1 cellular context compared by ENCODE assay signal in the genomic region with DNA sequence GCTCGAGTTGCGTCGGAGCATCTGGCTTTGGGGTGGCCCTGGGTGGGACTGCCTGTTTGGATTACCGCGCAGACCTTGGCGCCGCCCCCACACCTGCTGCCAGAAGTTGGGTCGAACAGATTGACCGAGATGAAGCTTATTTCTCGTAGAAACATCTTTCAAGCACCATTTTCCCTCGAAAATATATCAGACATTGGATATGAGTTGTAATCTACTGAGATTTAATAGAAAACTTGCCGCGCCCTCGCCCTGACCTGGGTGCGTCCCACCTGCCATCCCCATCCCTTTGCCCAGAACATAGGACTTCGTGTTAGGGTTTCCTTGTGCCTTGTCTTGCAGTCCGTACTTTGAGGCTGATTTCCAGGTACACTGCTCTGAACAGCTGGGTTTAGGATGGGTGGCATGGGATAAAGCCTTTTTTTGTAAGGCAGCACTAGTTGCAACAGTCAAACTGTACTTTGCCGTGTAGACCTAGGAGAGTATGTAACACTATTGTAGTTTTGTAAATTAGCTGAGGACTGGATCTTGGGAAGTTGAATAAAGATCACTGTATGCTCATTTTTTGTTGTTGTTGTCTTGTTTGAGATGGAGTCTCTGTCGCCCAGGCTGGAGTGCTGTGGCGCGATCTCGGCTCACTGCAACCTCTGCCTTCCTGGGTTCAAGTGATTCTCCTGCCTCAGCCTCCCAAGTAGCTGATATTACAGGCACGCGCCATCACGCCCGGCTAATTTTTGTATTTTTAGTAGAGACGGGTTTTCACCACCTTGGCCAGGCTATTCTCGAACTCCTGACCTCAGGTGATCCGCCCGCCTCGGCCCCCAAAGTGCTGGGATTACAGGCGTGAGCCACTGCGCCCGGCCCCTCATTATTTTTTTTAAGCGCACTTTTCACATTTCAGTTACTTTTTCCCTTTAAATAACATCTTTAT.
TF ChIP-seq lines count a peak whose summit lies in the region.

No MANE protein-coding gene starts in this region.

TF ChIP-seq in HepG2, 621 proteins besides CTCF, POLR2A, EP300 and RAD21:
- no peak for TF ChIP-seq MEIS1 (CRISPR knock-in tag; IDR thresholded peaks at IDR 0.05; ENCODE audit: borderline replicate concordance)
- TF ChIP-seq ZFP91 (CRISPR knock-in tag; IDR thresholded peaks at IDR 0.05; ENCODE audit: borderline replicate concordance), result peak; percentile 5; the same call in 1 of the 2 replicates
- 0 out of 2 replicates have a peak, but pooled peaks have one; percentile 2 for TF ChIP-seq NRL (CRISPR knock-in tag; IDR thresholded peaks at IDR 0.05; ENCODE audit: borderline replicate concordance)
- peak; percentile 11 for TF ChIP-seq MXD4 (CRISPR knock-in tag; IDR thresholded peaks at IDR 0.05)
- TF ChIP-seq NR2F6 (IDR thresholded peaks at IDR 0.05), result peak; percentile 4; the same call in 1 of the 2 replicates
- TF ChIP-seq NR2F6 (CRISPR knock-in tag; IDR thresholded peaks at IDR 0.05), result no peak
- no peak for TF ChIP-seq MBNL3 (CRISPR knock-in tag; conservative IDR thresholded peaks at IDR 0.05)
- TF ChIP-seq HES4 (CRISPR knock-in tag; IDR thresholded peaks at IDR 0.05; ENCODE audit: borderline replicate concordance), result 0 out of 2 replicates have a peak, but pooled peaks have one; percentile 5
- TF ChIP-seq ISX (CRISPR knock-in tag; conservative IDR thresholded peaks at IDR 0.05), result 0 out of 2 replicates have a peak, but pooled peaks have one; percentile 26
- peak; percentile 34; the same call in 1 of the 2 replicates for TF ChIP-seq FOXC1 (CRISPR knock-in tag; IDR thresholded peaks at IDR 0.05; ENCODE audit: borderline replicate concordance)
- peak; percentile 40; the same call in 1 of the 2 replicates for TF ChIP-seq ZNF839 (CRISPR knock-in tag; IDR thresholded peaks at IDR 0.05; ENCODE audit: borderline replicate concordance)
- peak; percentile 10 for TF ChIP-seq ZNF883 (CRISPR knock-in tag; IDR thresholded peaks at IDR 0.05; ENCODE audit: not compliant biosample characterization)
- TF ChIP-seq NR2C2 (CRISPR knock-in tag; IDR thresholded peaks at IDR 0.05; ENCODE audit: borderline replicate concordance), result peak; percentile 20; the same call in 1 of the 2 replicates
- TF ChIP-seq NR2F1 (CRISPR knock-in tag; IDR thresholded peaks at IDR 0.05), result 0 out of 4 replicates have a peak, but pooled peaks of 1 of the 2 experiments have one; percentile 5
- TF ChIP-seq CREB1 (IDR thresholded peaks at IDR 0.05), result no peak
- TF ChIP-seq CREB1 (CRISPR knock-in tag; IDR thresholded peaks at IDR 0.05), result peak; percentile 41
- TF ChIP-seq, protein P1, sequence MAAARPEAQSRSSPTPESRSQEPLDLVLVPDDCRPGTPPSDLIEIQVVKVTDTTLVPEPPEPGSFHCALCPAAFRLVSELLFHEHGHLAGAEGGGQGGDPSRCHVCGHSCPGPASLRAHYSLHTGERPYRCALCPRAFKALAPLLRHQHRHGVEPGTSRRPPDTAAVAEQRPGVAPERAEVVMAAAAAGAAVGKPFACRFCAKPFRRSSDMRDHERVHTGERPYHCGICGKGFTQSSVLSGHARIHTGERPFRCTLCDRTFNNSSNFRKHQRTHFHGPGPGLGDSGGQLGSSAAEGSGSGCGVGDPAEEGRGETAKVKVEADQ (CRISPR knock-in tag; IDR thresholded peaks at IDR 0.05; ENCODE audit: borderline replicate concordance), result 0 out of 2 replicates have a peak, but pooled peaks have one; percentile 11
- no peak for TF ChIP-seq JDP2 (CRISPR knock-in tag; IDR thresholded peaks at IDR 0.05; ENCODE audit: borderline replicate concordance)
- TF ChIP-seq, protein P2, sequence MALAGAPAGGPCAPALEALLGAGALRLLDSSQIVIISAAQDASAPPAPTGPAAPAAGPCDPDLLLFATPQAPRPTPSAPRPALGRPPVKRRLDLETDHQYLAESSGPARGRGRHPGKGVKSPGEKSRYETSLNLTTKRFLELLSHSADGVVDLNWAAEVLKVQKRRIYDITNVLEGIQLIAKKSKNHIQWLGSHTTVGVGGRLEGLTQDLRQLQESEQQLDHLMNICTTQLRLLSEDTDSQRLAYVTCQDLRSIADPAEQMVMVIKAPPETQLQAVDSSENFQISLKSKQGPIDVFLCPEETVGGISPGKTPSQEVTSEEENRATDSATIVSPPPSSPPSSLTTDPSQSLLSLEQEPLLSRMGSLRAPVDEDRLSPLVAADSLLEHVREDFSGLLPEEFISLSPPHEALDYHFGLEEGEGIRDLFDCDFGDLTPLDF (CRISPR knock-in tag; IDR thresholded peaks at IDR 0.05), result 0 out of 2 replicates have a peak, but pooled peaks have one; percentile 2
- no peak for TF ChIP-seq ZFP36 (IDR thresholded peaks at IDR 0.05; ENCODE audit: borderline replicate concordance, low read depth, low read length, partially characterized antibody)
- TF ChIP-seq ZNF773 (CRISPR knock-in tag; IDR thresholded peaks at IDR 0.05; ENCODE audit: borderline replicate concordance), result 0 out of 2 replicates have a peak, but pooled peaks have one; percentile 6
- no peak for TF ChIP-seq EEA1 (CRISPR knock-in tag; IDR thresholded peaks at IDR 0.05; ENCODE audit: borderline replicate concordance)
- no peak for TF ChIP-seq FOXK2 (IDR thresholded peaks at IDR 0.05)
- TF ChIP-seq, protein P3, sequence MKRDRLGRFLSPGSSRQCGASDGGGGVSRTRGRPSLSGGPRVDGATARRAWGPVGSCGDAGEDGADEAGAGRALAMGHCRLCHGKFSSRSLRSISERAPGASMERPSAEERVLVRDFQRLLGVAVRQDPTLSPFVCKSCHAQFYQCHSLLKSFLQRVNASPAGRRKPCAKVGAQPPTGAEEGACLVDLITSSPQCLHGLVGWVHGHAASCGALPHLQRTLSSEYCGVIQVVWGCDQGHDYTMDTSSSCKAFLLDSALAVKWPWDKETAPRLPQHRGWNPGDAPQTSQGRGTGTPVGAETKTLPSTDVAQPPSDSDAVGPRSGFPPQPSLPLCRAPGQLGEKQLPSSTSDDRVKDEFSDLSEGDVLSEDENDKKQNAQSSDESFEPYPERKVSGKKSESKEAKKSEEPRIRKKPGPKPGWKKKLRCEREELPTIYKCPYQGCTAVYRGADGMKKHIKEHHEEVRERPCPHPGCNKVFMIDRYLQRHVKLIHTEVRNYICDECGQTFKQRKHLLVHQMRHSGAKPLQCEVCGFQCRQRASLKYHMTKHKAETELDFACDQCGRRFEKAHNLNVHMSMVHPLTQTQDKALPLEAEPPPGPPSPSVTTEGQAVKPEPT (CRISPR knock-in tag; IDR thresholded peaks at IDR 0.05; ENCODE audit: low read depth), result no peak
- peak; percentile 36 for TF ChIP-seq ZNF160 (CRISPR knock-in tag; IDR thresholded peaks at IDR 0.05)
- TF ChIP-seq HNF4A (CRISPR knock-in tag; IDR thresholded peaks at IDR 0.05), result 0 out of 2 replicates have a peak, but pooled peaks have one; percentile 7
- no peak for TF ChIP-seq HMGXB4 (CRISPR knock-in tag; IDR thresholded peaks at IDR 0.05; ENCODE audit: borderline replicate concordance in 1 of 2, low read depth in 1 of 2)
- TF ChIP-seq ZNF430 (CRISPR knock-in tag; IDR thresholded peaks at IDR 0.05), result 0 out of 2 replicates have a peak, but pooled peaks have one; percentile 38
- peak; percentile 19 for TF ChIP-seq AGO2 (optimal IDR thresholded peaks at IDR 0.05; ENCODE audit: low read depth, low read length)
- peak; percentile 14; the same call in 1 of the 2 replicates for TF ChIP-seq NFATC3 (CRISPR knock-in tag; IDR thresholded peaks at IDR 0.05)
- TF ChIP-seq ZNF317 (CRISPR knock-in tag; IDR thresholded peaks at IDR 0.05), result 0 out of 2 replicates have a peak, but pooled peaks have one; percentile 4
- TF ChIP-seq ZFYVE20 (CRISPR knock-in tag; IDR thresholded peaks at IDR 0.05; ENCODE audit: borderline replicate concordance, low read depth), result 0 out of 2 replicates have a peak, but pooled peaks have one; percentile 57
- TF ChIP-seq IRX3 (CRISPR knock-in tag; IDR thresholded peaks at IDR 0.05; ENCODE audit: borderline replicate concordance, low read depth), result peak; percentile 62; the same call in 1 of the 2 replicates
- TF ChIP-seq NFIC (IDR thresholded peaks at IDR 0.05; ENCODE audit: low read length), result no peak
- TF ChIP-seq ZFP41 (CRISPR knock-in tag; IDR thresholded peaks at IDR 0.05; ENCODE audit: borderline replicate concordance), result 0 out of 2 replicates have a peak, but pooled peaks have one; percentile 31
- no peak for TF ChIP-seq GABPA (IDR thresholded peaks at IDR 0.05; ENCODE audit: low read depth, low read length)
- TF ChIP-seq GABPA (CRISPR knock-in tag; IDR thresholded peaks at IDR 0.05; ENCODE audit: low read depth), result 0 out of 2 replicates have a peak, but pooled peaks have one; percentile 5
- no peak for TF ChIP-seq ZNF644 (CRISPR knock-in tag; IDR thresholded peaks at IDR 0.05; ENCODE audit: low read depth)
